Comparison of ENCODE assay signal across 22 cellular contexts in genomic region chr5:176823076-176823481, GRCh38. TPM values are rescaled to one million over a fixed set of nuclear protein-coding genes. Genes with fewer than 3 reads are reported as not detected.
DNase-seq lines count a peak whose midpoint lies in the region; ATAC-seq and TF ChIP-seq lines count a peak whose summit lies in the region.
"Had no signal": no experiment of that assay in that cellular context is flagged by ENCODE, and none has a peak within 500 bp of the region (broad histone marks: within the 10 kb centered on the region; RNA-seq: fewer than 3 reads in every experiment).

No MANE protein-coding gene starts in this region.

- no peaks in the 10 kb centered on the region for H3K9me3 ChIP-seq in PC-9 (ENCODE audit: insufficient read depth, low read depth)
- H3K9me3 ChIP-seq: body of pancreas, pancreas had no signal

- CTCF ChIA-PET in PC-9 (lab: Charles Lee), result interaction anchor here (0.6 to 1.2 kb wide), 3 partner anchors 68 to 162 kb away, joined by 3 to 15 read pairs (median 4); no protein-coding TSS in a partner anchor

- no peaks in the 10 kb centered on the region for H3K36me3 ChIP-seq in PC-9 (ENCODE audit: low read depth)
- H3K36me3 ChIP-seq: pancreas had no signal

- no peaks in the 10 kb centered on the region for H3K27me3 ChIP-seq in PC-9 (ENCODE audit: insufficient read depth, low read depth)
- H3K27me3 ChIP-seq: body of pancreas, pancreas had no signal

- H4K20me1 ChIP-seq in PC-9 (ENCODE audit: insufficient read depth), result no peaks in the 10 kb centered on the region

- H3K9me2 ChIP-seq in PC-9 (ENCODE audit: insufficient read depth), result no peaks in the 10 kb centered on the region

- intact Hi-C loops in left ventricle myocardium superior (cut with micrococcal nuclease) (no loop called here), Right ventricle myocardium superior (cut with DNase I) (no loop called here), PC-9 (cut with micrococcal nuclease; ENCODE audit: unreplicated experiment) (loop anchor here (2.0 to 10.0 kb wide), 7 partner anchors 22 to 438 kb away; partner anchors contain the start of genes CLTB, FGFR4, HIGD2A and NOP16)

- no peak for ATAC-seq in left ventricle myocardium superior
- no peak for ATAC-seq in Right ventricle myocardium superior (ENCODE audit: poor library complexity)
- ATAC-seq in HG03442 (IDR thresholded peaks at IDR 0.05; ENCODE audit: unreplicated experiment), result no peak
- no peak for ATAC-seq in GM19023 (IDR thresholded peaks at IDR 0.05; ENCODE audit: unreplicated experiment)
- ATAC-seq: activated CD4-positive, alpha-beta T cell treated with anti-CD3 and anti-CD28 coated beads for 36 hours; body of pancreas; naive thymus-derived CD4-positive, alpha-beta T cell; sciatic nerve had no signal

- peaks cover 30% of the 10 kb centered on the region for H3F3A ChIP-seq in PC-9 (ENCODE audit: insufficient read depth, low read depth)

- H3K4me3 ChIP-seq in PC-9, result peak overlapping the region; percentile 56
- H3K4me3 ChIP-seq: body of pancreas, pancreas had no signal

- TF ChIP-seq CTCF in PC-9 (conservative IDR thresholded peaks at IDR 0.05), result no peak

- H3K27ac ChIP-seq in PC-9 (peak overlapping the region; percentile 99), caudate nucleus (ENCODE audit: low read depth, low read length) (no peak overlapping the region)
- H3K27ac ChIP-seq: body of pancreas, pancreas had no signal

- H3K4me1 ChIP-seq in PC-9 (replicated peaks; ENCODE audit: insufficient read depth), result peaks cover 40% of the 10 kb centered on the region
- H3K4me1 ChIP-seq: pancreas had no signal

- peaks cover 9% of the 10 kb centered on the region; the same call in 1 of the 2 replicates for H3K79me2 ChIP-seq in PC-9 (ENCODE audit: low read depth)

- no TSS peak for BruUV-seq in PC-9 (replicated peaks; lab: Mats Ljungman, UMichigan)

- peak; percentile 2 for DNase-seq in left ventricle myocardium superior
- DNase-seq in Right ventricle myocardium superior, result no peak
- peak; percentile 85 to 87 for DNase-seq in PC-9
- peak in 33 of 61 donors; percentile 29 to 84 (median 56) for DNase-seq in caudate nucleus (lab: John Stamatoyannopoulos, UW)
- DNase-seq in NCI-H82 (lab: John Stamatoyannopoulos, UW), result no peak
- no peak for DNase-seq in activated effector memory CD4-positive, alpha-beta T cell treated with anti-CD3 and anti-CD28 coated beads, Interleukin-2, amount 50 U/mL, for 16 hours
- DNase-seq: activated CD4-positive, alpha-beta T cell treated with anti-CD3 and anti-CD28 coated beads for 36 hours; activated naive CD8-positive, alpha-beta T cell treated with anti-CD3 and anti-CD28 coated beads, Interleukin-2, amount 10 ng/mL, durations not matched to agents 7 days and 5 days; body of pancreas; cortex of kidney; DMS 273 treated with DMSO at 0.1 percent for 48 hours; HCEC 1CT; naive thymus-derived CD4-positive, alpha-beta T cell; NCI-H1436 treated with DMSO at 0.1 percent for 48 hours; NCI-H2171 treated with DMSO at 0.1 percent for 48 hours; NCI-H526 treated with DMSO at 0.1 percent for 48 hours; pancreas had no signal

- POLR2A ChIA-PET in PC-9 (lab: Charles Lee; ENCODE audit: unreplicated experiment), result interaction anchor here (0.5 to 1.0 kb wide), 8 partner anchors 15 to 371 kb away, joined by 3 to 16 read pairs (median 4); no protein-coding TSS in a partner anchor

- peak overlapping the region; percentile 59 for H2AFZ ChIP-seq in PC-9

- H3K4me2 ChIP-seq in PC-9, result peak overlapping the region; percentile 85

RNA-seq across cellular contexts. Expression of gene UNC5A, which starts 12.7 kb away (rescaled TPM):
- total RNA-seq in left ventricle myocardium superior (0.22 TPM), Right ventricle myocardium superior (0.05 TPM), PC-9 (2021) (3.1 and 3.6 TPM in 2 replicates)
- total RNA-seq: activated CD4-positive, alpha-beta T cell treated with anti-CD3 and anti-CD28 coated beads for 36 hours; activated naive CD8-positive, alpha-beta T cell treated with anti-CD3 and anti-CD28 coated beads, Interleukin-2, amount 10 ng/mL, durations not matched to agents 7 days and 5 days; activated T-helper 1 cell treated with anti-CD3 and anti-CD28 coated beads, Interleukin-12 subunit alpha, Interleukin-12 subunit beta, Interleukin-2, Interleukin-4 antibody, amounts not matched to agents 30 ng/mL and 10 ng/mL and 1 ng/mL, durations not matched to agents 14 hours and 24 hours and 36 hours; fibroblast of lung; naive thymus-derived CD4-positive, alpha-beta T cell; sciatic nerve had no signal

Comparison
In these comparisons a context has a peak if more than half of its experiments do, and no peak if none do; other contexts are left out.
1. DNase-seq: peak in left ventricle myocardium superior (single experiment), PC-9 (2 of 2) and caudate nucleus (33 of 61); none in Right ventricle myocardium superior (single experiment), NCI-H82 (single experiment) and activated effector memory CD4-positive, alpha-beta T cell treated with anti-CD3 and anti-CD28 coated beads, Interleukin-2, amount 50 U/mL, for 16 hours (single experiment).